Comparison of ENCODE assay signal across 2 cellular contexts in genomic region chr15:20643024-20643770, GRCh38.
TF ChIP-seq lines count a peak whose summit lies in the region.

No MANE protein-coding gene starts in this region.

TF ChIP-seq in IMR-90, 13 proteins besides CTCF, POLR2A, EP300 and RAD21 (continued from another document):
- TF ChIP-seq, protein P1, sequence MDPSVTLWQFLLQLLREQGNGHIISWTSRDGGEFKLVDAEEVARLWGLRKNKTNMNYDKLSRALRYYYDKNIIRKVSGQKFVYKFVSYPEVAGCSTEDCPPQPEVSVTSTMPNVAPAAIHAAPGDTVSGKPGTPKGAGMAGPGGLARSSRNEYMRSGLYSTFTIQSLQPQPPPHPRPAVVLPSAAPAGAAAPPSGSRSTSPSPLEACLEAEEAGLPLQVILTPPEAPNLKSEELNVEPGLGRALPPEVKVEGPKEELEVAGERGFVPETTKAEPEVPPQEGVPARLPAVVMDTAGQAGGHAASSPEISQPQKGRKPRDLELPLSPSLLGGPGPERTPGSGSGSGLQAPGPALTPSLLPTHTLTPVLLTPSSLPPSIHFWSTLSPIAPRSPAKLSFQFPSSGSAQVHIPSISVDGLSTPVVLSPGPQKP (IDR thresholded peaks at IDR 0.05; ENCODE audit: borderline replicate concordance, low read depth, low read length), result no peak
- TF ChIP-seq CEBPB (IDR thresholded peaks at IDR 0.05; ENCODE audit: low read depth, low read length) (no peak), NFE2L2 (IDR thresholded peaks at IDR 0.05; ENCODE audit: low read depth, low read length) (no peak), SMC3 (IDR thresholded peaks at IDR 0.05; ENCODE audit: low read depth, low read length) (no peak)

TF ChIP-seq in SK-N-SH, 30 proteins besides CTCF, POLR2A, EP300 and RAD21 (continued from another document):
- no peak for TF ChIP-seq USF1 (IDR thresholded peaks at IDR 0.05; ENCODE audit: borderline replicate concordance, low read depth)
- TF ChIP-seq POLR2AphosphoS5 (IDR thresholded peaks at IDR 0.05; ENCODE audit: low read depth, low read length), result no peak
- no peak for TF ChIP-seq TCF12 (IDR thresholded peaks at IDR 0.05)
- TF ChIP-seq MEF2A (IDR thresholded peaks at IDR 0.05; ENCODE audit: borderline replicate concordance, low read depth), result no peak
TF ChIP-seq in SK-N-SH: peak in this region for 0.
